In genomic region chr1:35448344-35448801, GRCh38 we compare ENCODE assay signal across 9 cellular contexts.
A peak's percentile ranks its signal among the peaks of the same experiment; 100 is the strongest.
DNase-seq lines count a peak whose midpoint lies in the region; ATAC-seq and TF ChIP-seq lines count a peak whose summit lies in the region.
"Had no signal": no experiment of that assay in that cellular context is flagged by ENCODE, and none has a peak within 500 bp of the region (broad histone marks: within the 10 kb centered on the region; RNA-seq: fewer than 3 reads in every experiment).

No MANE protein-coding gene starts in this region.

- 56 to 78% (median 72%) methylated on average over 3 of the region's 3 CpGs for WGBS in spleen, 5 donors

- POLR2A ChIA-PET in naive thymus-derived CD4-positive, alpha-beta T cell (lab: Charles Lee): interaction anchor here (0.7 to 1.1 kb wide), 4 partner anchors 89 to 120 kb away, joined by 3 to 5 read pairs (median 3); no protein-coding TSS in a partner anchor

- peaks cover 24 to 39% (median 34%) of the 10 kb centered on the region in 7 donors for H3K4me1 Mint-ChIP-seq in naive thymus-derived CD4-positive, alpha-beta T cell
- peaks cover 9% of the 10 kb centered on the region for H3K4me1 Mint-ChIP-seq in mesothelial cell of epicardium

- H3K9me3 ChIP-seq in WERI-Rb-1 (ENCODE audit: severe bottlenecking): no peaks in the 10 kb centered on the region
- H3K9me3 ChIP-seq in spleen: no peaks in the 10 kb centered on the region
- no peaks in the 10 kb centered on the region for H3K9me3 ChIP-seq in naive thymus-derived CD4-positive, alpha-beta T cell (ENCODE audit: control insufficient read depth in 2 of 3, low read length in 3 of 3)

- H3K36me3 ChIP-seq in WERI-Rb-1 (peaks cover 30% of the 10 kb centered on the region), spleen (peaks cover 0 to 98% (median 53%) of the 10 kb centered on the region in 6 donors)
- peaks cover 17 to 47% (median 28%) of the 10 kb centered on the region in 3 experiments for H3K36me3 ChIP-seq in naive thymus-derived CD4-positive, alpha-beta T cell (ENCODE audit: control insufficient read depth in 2 of 3, insufficient read depth in 3 of 3, low read length in 3 of 3)

- CTCF ChIA-PET in naive thymus-derived CD4-positive, alpha-beta T cell (lab: Charles Lee): interaction anchor here (0.6 to 7.0 kb wide), 4 partner anchors 97 to 321 kb away, joined by 3 to 97 read pairs (median 27); partner anchors contain the start of gene CLSPN

- peaks cover 5 to 35% (median 13%) of the 10 kb centered on the region in 5 donors for H3K36me3 Mint-ChIP-seq in naive thymus-derived CD4-positive, alpha-beta T cell
- peaks cover 7% of the 10 kb centered on the region for H3K36me3 Mint-ChIP-seq in mesothelial cell of epicardium

- peaks cover 9 to 83% (median 31%) of the 10 kb centered on the region in 6 donors for H3K4me1 ChIP-seq in spleen
- H3K4me1 ChIP-seq in naive thymus-derived CD4-positive, alpha-beta T cell (ENCODE audit: control insufficient read depth in 2 of 2, insufficient read depth in 2 of 2, low read length in 2 of 2): peaks cover 12 to 19% of the 10 kb centered on the region in 2 donors

- H3K27ac ChIP-seq in WERI-Rb-1: peak overlapping the region; percentile 69
- peak overlapping the region in 5 of 8 donors; percentile 16 to 84 (median 63) for H3K27ac ChIP-seq in spleen
- no peak overlapping the region for H3K27ac ChIP-seq in naive thymus-derived CD4-positive, alpha-beta T cell (ENCODE audit: low read depth, low read length)

- TF ChIP-seq POLR2A in spleen (IDR thresholded peaks at IDR 0.05): no peak

- H3K27me3 ChIP-seq in WERI-Rb-1 (ENCODE audit: insufficient read depth, low read depth, severe bottlenecking): no peaks in the 10 kb centered on the region
- H3K27me3 ChIP-seq in spleen (replicated peaks in 1 of 7): no peaks in the 10 kb centered on the region
- no peaks in the 10 kb centered on the region for H3K27me3 ChIP-seq in naive thymus-derived CD4-positive, alpha-beta T cell (ENCODE audit: control insufficient read depth in 2 of 2, insufficient read depth in 2 of 2, low read length in 2 of 2)

- no peaks in the 10 kb centered on the region for H3K27me3 Mint-ChIP-seq in naive thymus-derived CD4-positive, alpha-beta T cell
- no peaks in the 10 kb centered on the region for H3K27me3 Mint-ChIP-seq in mesothelial cell of epicardium (ENCODE audit: low read depth)

- intact Hi-C loops in head of caudate nucleus (cut with DNase I): no loop called here
- intact Hi-C loops in spleen (cut with DNase I; ENCODE audit: low total_unique reads): loop anchor here (10.0 kb wide), 1 partner anchor 326 kb away; no protein-coding TSS in a partner anchor
- intact Hi-C loops in naive thymus-derived CD4-positive, alpha-beta T cell (cut with micrococcal nuclease): no loop called here

- H3K27ac Mint-ChIP-seq in naive thymus-derived CD4-positive, alpha-beta T cell: no peak overlapping the region
- H3K27ac Mint-ChIP-seq in mesothelial cell of epicardium: no peak overlapping the region

- DNase-seq in HT1080 (ENCODE audit: low read depth): peak; percentile 96
- no peak for DNase-seq in WERI-Rb-1
- peak in 32 of 42 donors; percentile 11 to 83 (median 50) for DNase-seq in head of caudate nucleus
- no peak for DNase-seq in spleen
- DNase-seq in naive thymus-derived CD4-positive, alpha-beta T cell: no peak
- DNase-seq in mesothelial cell of epicardium (ENCODE audit: low spot score in 2 of 2, unreplicated experiment in 2 of 2): no peak
- DNase-seq: NCI-H2171 had no signal

- H3K4me3 Mint-ChIP-seq in naive thymus-derived CD4-positive, alpha-beta T cell: no peak overlapping the region
- H3K4me3 Mint-ChIP-seq in mesothelial cell of epicardium: no peak overlapping the region

- no peak for ATAC-seq in naive thymus-derived CD4-positive, alpha-beta T cell
- ATAC-seq in HG03354 (IDR thresholded peaks at IDR 0.05; ENCODE audit: poor library complexity, severe bottlenecking, unreplicated experiment) (no peak), GM21723 (IDR thresholded peaks at IDR 0.05; ENCODE audit: unreplicated experiment) (no peak)

- no peaks in the 10 kb centered on the region for H3K9me3 Mint-ChIP-seq in naive thymus-derived CD4-positive, alpha-beta T cell
- no peaks in the 10 kb centered on the region for H3K9me3 Mint-ChIP-seq in mesothelial cell of epicardium

- TF ChIP-seq CTCF in WERI-Rb-1 (IDR thresholded peaks at IDR 0.05; ENCODE audit: low read depth, low read length): no peak
- TF ChIP-seq CTCF in spleen (IDR thresholded peaks at IDR 0.05 in 8 of 11, conservative IDR thresholded peaks at IDR 0.05 in 3 of 11): no peak
- TF ChIP-seq CTCF in mesothelial cell of epicardium (IDR thresholded peaks at IDR 0.05; ENCODE audit: unreplicated experiment): no peak

- no peak overlapping the region for H3K4me3 ChIP-seq in WERI-Rb-1 (ENCODE audit: low read depth, low read length)
- no peak overlapping the region for H3K4me3 ChIP-seq in spleen
- H3K4me3 ChIP-seq in naive thymus-derived CD4-positive, alpha-beta T cell (ENCODE audit: low read length): no peak overlapping the region

Comparison
In these comparisons a context has a peak if more than half of its experiments do, and no peak if none do; other contexts are left out.
1. DNase-seq: peak in HT1080 (single experiment) and head of caudate nucleus (32 of 42); none in WERI-Rb-1 (single experiment), spleen (single experiment), naive thymus-derived CD4-positive, alpha-beta T cell (0 of 9) and mesothelial cell of epicardium (0 of 2).